In genomic region chr16:80615751-80616150, GRCh38 we compare ENCODE assay signal across 24 cellular contexts.
DNase-seq lines count a peak whose midpoint lies in the region; ATAC-seq, FAIRE-seq and TF ChIP-seq lines count a peak whose summit lies in the region.
"Had no signal": no experiment of that assay in that cellular context is flagged by ENCODE, and none has a peak within 500 bp of the region (broad histone marks: within the 10 kb centered on the region; RNA-seq: fewer than 3 reads in every experiment).

No MANE protein-coding gene starts in this region.

- H3K36me3 ChIP-seq in Caco-2 (ENCODE audit: control insufficient read depth, insufficient read depth, low read length), result no peaks in the 10 kb centered on the region
- no peaks in the 10 kb centered on the region for H3K36me3 ChIP-seq in astrocyte (ENCODE audit: insufficient read depth, low read length)
- H3K36me3 ChIP-seq in parathyroid adenoma (ENCODE audit: control insufficient read depth, insufficient read depth, low read length), result no peaks in the 10 kb centered on the region

- peak overlapping the region; percentile 52 for H3K27ac ChIP-seq in astrocyte (ENCODE audit: low read depth, low read length)
- H3K27ac ChIP-seq in parathyroid adenoma, result no peak overlapping the region
- H3K27ac ChIP-seq: Peyer's patch had no signal

- no peak for ATAC-seq in HG03439 (IDR thresholded peaks at IDR 0.05; ENCODE audit: unreplicated experiment)
- no peak for ATAC-seq in GM18909 (IDR thresholded peaks at IDR 0.05; ENCODE audit: poor library complexity, unreplicated experiment)

- POLR2A ChIA-PET in Caco-2 (lab: Charles Lee), result no interaction called here

- peak; percentile 74 for FAIRE-seq in HTR-8/SVneo (lab: Jason Lieb, UNC)
- FAIRE-seq in astrocyte (lab: Jason Lieb, UNC), result no peak
- FAIRE-seq: GM12891, GM19239, H1 had no signal

- TF ChIP-seq CTCF in Caco-2 (IDR thresholded peaks at IDR 0.05; ENCODE audit: insufficient read depth in 1 of 2, low read depth in 1 of 2, low read length in 1 of 2, severe bottlenecking in 1 of 2, unreplicated experiment in 1 of 2) (no peak), astrocyte (IDR thresholded peaks at IDR 0.05; ENCODE audit: insufficient read depth, low read depth, low read length) (no peak), parathyroid adenoma (IDR thresholded peaks at IDR 0.05) (no peak)

- H3K27me3 Mint-ChIP-seq in Caco-2 (ENCODE audit: insufficient read depth, unreplicated experiment) (no peaks in the 10 kb centered on the region), astrocyte (ENCODE audit: low read depth, unreplicated experiment) (no peaks in the 10 kb centered on the region)
- H3K27me3 Mint-ChIP-seq: CD4-positive, alpha-beta memory T cell had no signal

- H2AFZ ChIP-seq in astrocyte (ENCODE audit: low read depth, low read length) (no peak overlapping the region), parathyroid adenoma (no peak overlapping the region)

- no peaks in the 10 kb centered on the region for H4K20me1 ChIP-seq in astrocyte (ENCODE audit: insufficient read depth, low read length)

- peaks cover 6% of the 10 kb centered on the region for H3K9me3 ChIP-seq in Caco-2
- no peaks in the 10 kb centered on the region for H3K9me3 ChIP-seq in astrocyte (ENCODE audit: insufficient read depth, low read depth, low read length)
- H3K9me3 ChIP-seq in parathyroid adenoma (ENCODE audit: control insufficient read depth, low read length), result no peaks in the 10 kb centered on the region
- H3K9me3 ChIP-seq: Peyer's patch had no signal

- H3K9ac ChIP-seq in astrocyte (ENCODE audit: low read length) (no peak overlapping the region), parathyroid adenoma (no peak overlapping the region)

- CTCF ChIA-PET in Caco-2 (lab: Charles Lee), result no interaction called here

- intact Hi-C loops in Caco-2 (cut with micrococcal nuclease; ENCODE audit: unreplicated experiment), result no loop called here

- no TSS peak for BruUV-seq in Caco-2 (replicated peaks; lab: Mats Ljungman, UMichigan)

- peak overlapping the region; percentile 58 for H3K4me2 ChIP-seq in astrocyte (ENCODE audit: low read length)
- peak overlapping the region; percentile 29 for H3K4me2 ChIP-seq in parathyroid adenoma (ENCODE audit: low read length)

- H3K27me3 ChIP-seq in Caco-2 (replicated peaks; ENCODE audit: control insufficient read depth, insufficient read depth, low read length), result no peaks in the 10 kb centered on the region
- H3K27me3 ChIP-seq in astrocyte (ENCODE audit: insufficient read depth, low read length), result no peaks in the 10 kb centered on the region
- H3K27me3 ChIP-seq in parathyroid adenoma (ENCODE audit: control insufficient read depth, insufficient read depth, low read length), result no peaks in the 10 kb centered on the region
- H3K27me3 ChIP-seq: Peyer's patch had no signal

- H3K4me1 ChIP-seq in Caco-2 (peaks cover 28% of the 10 kb centered on the region), astrocyte (ENCODE audit: insufficient read depth, low read length) (peaks cover 9% of the 10 kb centered on the region), parathyroid adenoma (peaks cover 4% of the 10 kb centered on the region)
- H3K4me1 ChIP-seq: Peyer's patch had no signal

- H3K9me3 Mint-ChIP-seq in Caco-2 (ENCODE audit: unreplicated experiment) (peaks cover 21% of the 10 kb centered on the region), astrocyte (ENCODE audit: unreplicated experiment) (peaks cover 9% of the 10 kb centered on the region)
- H3K9me3 Mint-ChIP-seq: CD4-positive, alpha-beta memory T cell had no signal

- H3K4me1 Mint-ChIP-seq in Caco-2 (ENCODE audit: low read depth, unreplicated experiment), result peaks cover 10% of the 10 kb centered on the region
- H3K4me1 Mint-ChIP-seq in astrocyte (ENCODE audit: low read depth, unreplicated experiment), result no peaks in the 10 kb centered on the region
- H3K4me1 Mint-ChIP-seq: CD4-positive, alpha-beta memory T cell had no signal

- H3K36me3 Mint-ChIP-seq in Caco-2 (ENCODE audit: insufficient read depth, unreplicated experiment) (peaks cover 6% of the 10 kb centered on the region), astrocyte (ENCODE audit: low read depth, unreplicated experiment) (peaks cover 38% of the 10 kb centered on the region)

- H3K27ac Mint-ChIP-seq in Caco-2 (ENCODE audit: unreplicated experiment) (peak overlapping the region; percentile 31), astrocyte (ENCODE audit: unreplicated experiment) (no peak overlapping the region)
- H3K27ac Mint-ChIP-seq: CD4-positive, alpha-beta memory T cell had no signal

- DNase-seq in Caco-2 (no peak), HTR-8/SVneo (ENCODE audit: insufficient read length, low spot score) (peak; percentile 66), astrocyte (ENCODE audit: low read depth) (no peak), dedifferentiated amniotic fluid mesenchymal stem cell (ENCODE audit: extremely low spot score) (no peak)
- DNase-seq: CD4-positive, alpha-beta memory T cell; DMS 273 treated with DMSO at 0.1 percent for 48 hours; DMS79; GF-D8; HCEC 1CT; KG1; NCI-H1048; NCI-H1417; NCI-H1694; NCI-H2029 treated with DMSO at 0.1 percent for 48 hours; NCI-H2227 treated with DMSO at 0.1 percent for 48 hours; NCI-H526 treated with DMSO at 0.1 percent for 48 hours; Peyer's patch; SHP77 treated with DMSO at 0.1 percent for 48 hours had no signal

- H3K4me3 Mint-ChIP-seq in Caco-2 (ENCODE audit: unreplicated experiment) (no peak overlapping the region), astrocyte (ENCODE audit: unreplicated experiment) (no peak overlapping the region)

- H3K4me3 ChIP-seq in Caco-2 (ENCODE audit: low read depth, low read length), result no peak overlapping the region
- H3K4me3 ChIP-seq in astrocyte (ENCODE audit: insufficient read depth, low read depth, low read length), result no peak overlapping the region
- no peak overlapping the region for H3K4me3 ChIP-seq in parathyroid adenoma (ENCODE audit: low read depth, low read length)
- H3K4me3 ChIP-seq: Peyer's patch had no signal

- H3K79me2 ChIP-seq in astrocyte (ENCODE audit: insufficient read depth, low read length) (no peaks in the 10 kb centered on the region), parathyroid adenoma (no peaks in the 10 kb centered on the region)
